In the genomic region with DNA sequence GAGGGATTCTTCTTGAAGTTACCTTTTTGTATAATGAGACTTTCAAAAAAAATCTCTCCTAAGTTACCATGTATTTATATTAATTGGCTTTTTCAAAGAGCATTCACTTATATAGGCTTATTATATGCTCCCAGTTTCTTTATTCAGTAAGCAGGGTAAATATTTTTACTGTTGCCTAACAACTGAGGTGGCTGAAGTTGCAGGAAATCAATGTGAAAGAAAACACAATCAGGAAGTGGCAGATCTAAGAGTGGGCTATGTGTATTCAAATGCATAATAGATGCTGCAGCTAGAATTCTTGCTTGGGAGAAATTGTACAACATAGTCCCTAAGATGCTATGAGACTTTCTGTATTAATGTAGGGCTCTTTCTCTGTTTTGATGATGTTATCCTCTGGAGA, we compare ENCODE assay signal across 19 cellular contexts.
DNase-seq lines count a peak whose midpoint lies in the region; ATAC-seq and TF ChIP-seq lines count a peak whose summit lies in the region.
"Had no signal": no experiment of that assay in that cellular context is flagged by ENCODE, and none has a peak within 500 bp of the region (broad histone marks: within the 10 kb centered on the region; RNA-seq: fewer than 3 reads in every experiment).

No MANE protein-coding gene starts in this region.

- no peaks in the 10 kb centered on the region for H3K79me1 ChIP-seq in neuronal stem cell (ENCODE audit: low read depth, low read length)

- H3K14ac ChIP-seq in neuronal stem cell (ENCODE audit: low read length) = no peak overlapping the region

- H3K9ac ChIP-seq in neuronal stem cell (ENCODE audit: low read depth, low read length, poor library complexity) = no peak overlapping the region

- CTCF ChIA-PET in WTC11 (lab: Charles Lee) = no interaction called here

- no peak overlapping the region for H2BK120ac ChIP-seq in neuronal stem cell (ENCODE audit: low read depth, low read length)

- peaks cover 7% of the 10 kb centered on the region for H3K36me3 Mint-ChIP-seq in WTC11
- H3K36me3 Mint-ChIP-seq: activated CD8-positive, alpha-beta memory T cell treated with anti-CD3 and anti-CD28 coated beads, Interleukin-2, amount 10 ng/mL, durations not matched to agents 7 days and 5 days had no signal

- TF ChIP-seq CTCF in WTC11 (IDR thresholded peaks at IDR 0.05) = no peak
- TF ChIP-seq CTCF in GM13977 (IDR thresholded peaks at IDR 0.05; ENCODE audit: extremely low read depth, insufficient read depth, missing control alignments) = no peak

- no peak overlapping the region for H3K27ac ChIP-seq in neuronal stem cell (replicated peaks; ENCODE audit: low read length)
- H3K27ac ChIP-seq: neutrophil, SJSA1 had no signal

- POLR2A ChIA-PET in WTC11 (lab: Charles Lee) = no interaction called here

- no peaks in the 10 kb centered on the region for H3K9me3 ChIP-seq in neuronal stem cell (replicated peaks in 1 of 2; ENCODE audit: control insufficient read depth in 2 of 2, insufficient read depth in 1 of 2, low read depth in 1 of 2, low read length in 2 of 2)
- H3K9me3 ChIP-seq: SJSA1 had no signal

- no peak overlapping the region for H3K23ac ChIP-seq in neuronal stem cell (ENCODE audit: low read depth, low read length, poor library complexity)

- ATAC-seq in WTC11 = no peak
- no peak for ATAC-seq in HG03565 (IDR thresholded peaks at IDR 0.05; ENCODE audit: unreplicated experiment)
- ATAC-seq: activated CD8-positive, alpha-beta memory T cell treated with anti-CD3 and anti-CD28 coated beads, Interleukin-2, amount 10 ng/mL, durations not matched to agents 7 days and 5 days; PC-3 had no signal

- H2BK12ac ChIP-seq in neuronal stem cell (ENCODE audit: low read length) = no peak overlapping the region

- H4K8ac ChIP-seq in neuronal stem cell (ENCODE audit: low read depth, low read length) = no peak overlapping the region

- H2BK15ac ChIP-seq in neuronal stem cell (ENCODE audit: low read length) = no peak overlapping the region

- H3K4me3 ChIP-seq in neuronal stem cell (ENCODE audit: low read length in 2 of 2) = no peak overlapping the region
- H3K4me3 ChIP-seq: SJSA1 had no signal

- no peaks in the 10 kb centered on the region for H3K27me3 Mint-ChIP-seq in WTC11 (ENCODE audit: low read depth)
- H3K27me3 Mint-ChIP-seq: activated CD8-positive, alpha-beta memory T cell treated with anti-CD3 and anti-CD28 coated beads, Interleukin-2, amount 10 ng/mL, durations not matched to agents 7 days and 5 days had no signal

- H3K9me3 Mint-ChIP-seq in WTC11 = peaks cover 23% of the 10 kb centered on the region

- no peak overlapping the region for H2AK5ac ChIP-seq in neuronal stem cell (ENCODE audit: low read depth, low read length)

- peak overlapping the region; percentile 59 for H2AFZ ChIP-seq in neuronal stem cell (ENCODE audit: low read length)

- H3K4me1 ChIP-seq in neuronal stem cell (ENCODE audit: control insufficient read depth in 2 of 2, insufficient read depth in 1 of 2, low read depth in 1 of 2, low read length in 2 of 2) = peaks cover 0 to 11% of the 10 kb centered on the region in 2 donors
- H3K4me1 ChIP-seq: SJSA1 had no signal

- no peaks in the 10 kb centered on the region for H3K36me3 ChIP-seq in neuronal stem cell (replicated peaks in 1 of 2; ENCODE audit: control insufficient read depth in 2 of 2, insufficient read depth in 2 of 2, low read length in 2 of 2)
- H3K36me3 ChIP-seq: neutrophil, SJSA1 had no signal

- H3K4me2 ChIP-seq in neuronal stem cell (ENCODE audit: insufficient read depth, low read length, poor library complexity, severe bottlenecking) = no peak overlapping the region

- DNase-seq in NCI-H510A treated with DMSO at 0.1 percent for 48 hours (lab: John Stamatoyannopoulos, UW) (peak; percentile 75), NCI-H510A (lab: John Stamatoyannopoulos, UW) (no peak), NCI-H146 treated with DMSO at 0.1 percent for 48 hours (lab: John Stamatoyannopoulos, UW; ENCODE audit: unreplicated experiment) (peak; percentile 66), WTC11 (ENCODE audit: low spot score) (no peak), neuronal stem cell (ENCODE audit: low spot score) (no peak), GM13977 (ENCODE audit: low spot score) (no peak), OCI-M2 (lab: John Stamatoyannopoulos, UW; ENCODE audit: unreplicated experiment) (no peak)
- DNase-seq: activated CD8-positive, alpha-beta memory T cell treated with anti-CD3 and anti-CD28 coated beads, Interleukin-2, amount 10 ng/mL, durations not matched to agents 7 days and 5 days; caudate nucleus; head of caudate nucleus; kidney; midbrain; NCI-H446; PC-3 had no signal

- H3K18ac ChIP-seq in neuronal stem cell (ENCODE audit: low read length) = no peak overlapping the region

- no peak overlapping the region for H4K91ac ChIP-seq in neuronal stem cell (ENCODE audit: low read depth, low read length, poor library complexity)

- no peaks in the 10 kb centered on the region for H3K27me3 ChIP-seq in neuronal stem cell (ENCODE audit: control insufficient read depth in 3 of 3, insufficient read depth in 3 of 3, low read depth in 1 of 3, low read length in 3 of 3)
- H3K27me3 ChIP-seq: neutrophil, SJSA1 had no signal

- H2BK5ac ChIP-seq in neuronal stem cell (ENCODE audit: low read length) = no peak overlapping the region

- H3K4ac ChIP-seq in neuronal stem cell (ENCODE audit: low read length) = no peak overlapping the region

- no peak overlapping the region for H3K27ac Mint-ChIP-seq in WTC11
- H3K27ac Mint-ChIP-seq: activated CD8-positive, alpha-beta memory T cell treated with anti-CD3 and anti-CD28 coated beads, Interleukin-2, amount 10 ng/mL, durations not matched to agents 7 days and 5 days; activated T-helper 2 cell treated with anti-CD3 and anti-CD28 coated beads, Interferon-gamma antibody, Interleukin-2, Interleukin-4, amounts not matched to agents 10 μg/mL and 5 μg/mL and 100 μg/mL, durations not matched to agents 14 hours and 24 hours and 36 hours; T-helper 2 cell treated with Interferon-gamma antibody and Interleukin-4, amounts not matched to agents 5 μg/mL and 100 μg/mL, for 36 hours had no signal

- peaks cover 45% of the 10 kb centered on the region for H3K4me1 Mint-ChIP-seq in WTC11
- H3K4me1 Mint-ChIP-seq: activated CD8-positive, alpha-beta memory T cell treated with anti-CD3 and anti-CD28 coated beads, Interleukin-2, amount 10 ng/mL, durations not matched to agents 7 days and 5 days had no signal

- peak overlapping the region; percentile 15; the same call in 1 of the 2 replicates for H3K4me3 Mint-ChIP-seq in WTC11
- H3K4me3 Mint-ChIP-seq: activated CD8-positive, alpha-beta memory T cell treated with anti-CD3 and anti-CD28 coated beads, Interleukin-2, amount 10 ng/mL, durations not matched to agents 7 days and 5 days; T-helper 2 cell treated with Interferon-gamma antibody and Interleukin-4, amounts not matched to agents 5 μg/mL and 100 μg/mL, for 36 hours had no signal

- in situ Hi-C loops in GM13977 (cut with MboI; ENCODE audit: low pct_unique_long_range_greater_than_20kb, low sequenced_read_pairs, unreplicated experiment) = no loop called here

TF ChIP-seq in WTC11, 78 proteins besides CTCF, POLR2A, EP300 and RAD21 (continues in another document):
- no peak for TF ChIP-seq GTF2I (CRISPR knock-in tag; conservative IDR thresholded peaks at IDR 0.05)
- TF ChIP-seq, protein P1, sequence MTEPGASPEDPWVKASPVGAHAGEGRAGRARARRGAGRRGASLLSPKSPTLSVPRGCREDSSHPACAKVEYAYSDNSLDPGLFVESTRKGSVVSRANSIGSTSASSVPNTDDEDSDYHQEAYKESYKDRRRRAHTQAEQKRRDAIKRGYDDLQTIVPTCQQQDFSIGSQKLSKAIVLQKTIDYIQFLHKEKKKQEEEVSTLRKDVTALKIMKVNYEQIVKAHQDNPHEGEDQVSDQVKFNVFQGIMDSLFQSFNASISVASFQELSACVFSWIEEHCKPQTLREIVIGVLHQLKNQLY (CRISPR knock-in tag; IDR thresholded peaks at IDR 0.05) = no peak
- TF ChIP-seq ZNF396 (CRISPR knock-in tag; IDR thresholded peaks at IDR 0.05; ENCODE audit: borderline replicate concordance) = no peak
- TF ChIP-seq ETV6 (CRISPR knock-in tag; IDR thresholded peaks at IDR 0.05) = no peak
- TF ChIP-seq, protein P2, sequence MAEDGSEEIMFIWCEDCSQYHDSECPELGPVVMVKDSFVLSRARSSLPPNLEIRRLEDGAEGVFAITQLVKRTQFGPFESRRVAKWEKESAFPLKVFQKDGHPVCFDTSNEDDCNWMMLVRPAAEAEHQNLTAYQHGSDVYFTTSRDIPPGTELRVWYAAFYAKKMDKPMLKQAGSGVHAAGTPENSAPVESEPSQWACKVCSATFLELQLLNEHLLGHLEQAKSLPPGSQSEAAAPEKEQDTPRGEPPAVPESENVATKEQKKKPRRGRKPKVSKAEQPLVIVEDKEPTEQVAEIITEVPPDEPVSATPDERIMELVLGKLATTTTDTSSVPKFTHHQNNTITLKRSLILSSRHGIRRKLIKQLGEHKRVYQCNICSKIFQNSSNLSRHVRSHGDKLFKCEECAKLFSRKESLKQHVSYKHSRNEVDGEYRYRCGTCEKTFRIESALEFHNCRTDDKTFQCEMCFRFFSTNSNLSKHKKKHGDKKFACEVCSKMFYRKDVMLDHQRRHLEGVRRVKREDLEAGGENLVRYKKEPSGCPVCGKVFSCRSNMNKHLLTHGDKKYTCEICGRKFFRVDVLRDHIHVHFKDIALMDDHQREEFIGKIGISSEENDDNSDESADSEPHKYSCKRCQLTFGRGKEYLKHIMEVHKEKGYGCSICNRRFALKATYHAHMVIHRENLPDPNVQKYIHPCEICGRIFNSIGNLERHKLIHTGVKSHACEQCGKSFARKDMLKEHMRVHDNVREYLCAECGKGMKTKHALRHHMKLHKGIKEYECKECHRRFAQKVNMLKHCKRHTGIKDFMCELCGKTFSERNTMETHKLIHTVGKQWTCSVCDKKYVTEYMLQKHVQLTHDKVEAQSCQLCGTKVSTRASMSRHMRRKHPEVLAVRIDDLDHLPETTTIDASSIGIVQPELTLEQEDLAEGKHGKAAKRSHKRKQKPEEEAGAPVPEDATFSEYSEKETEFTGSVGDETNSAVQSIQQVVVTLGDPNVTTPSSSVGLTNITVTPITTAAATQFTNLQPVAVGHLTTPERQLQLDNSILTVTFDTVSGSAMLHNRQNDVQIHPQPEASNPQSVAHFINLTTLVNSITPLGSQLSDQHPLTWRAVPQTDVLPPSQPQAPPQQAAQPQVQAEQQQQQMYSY (CRISPR knock-in tag; IDR thresholded peaks at IDR 0.05) = no peak
- no peak for TF ChIP-seq FOXK1 (CRISPR knock-in tag; IDR thresholded peaks at IDR 0.05)

Comparison
In these comparisons a context has a peak if more than half of its experiments do, and no peak if none do; other contexts are left out.
1. DNase-seq: peak in NCI-H510A treated with DMSO at 0.1 percent for 48 hours (single experiment) and NCI-H146 treated with DMSO at 0.1 percent for 48 hours (single experiment); none in NCI-H510A (single experiment), WTC11 (single experiment), neuronal stem cell (single experiment), GM13977 (single experiment) and OCI-M2 (single experiment).